In the genomic region with DNA sequence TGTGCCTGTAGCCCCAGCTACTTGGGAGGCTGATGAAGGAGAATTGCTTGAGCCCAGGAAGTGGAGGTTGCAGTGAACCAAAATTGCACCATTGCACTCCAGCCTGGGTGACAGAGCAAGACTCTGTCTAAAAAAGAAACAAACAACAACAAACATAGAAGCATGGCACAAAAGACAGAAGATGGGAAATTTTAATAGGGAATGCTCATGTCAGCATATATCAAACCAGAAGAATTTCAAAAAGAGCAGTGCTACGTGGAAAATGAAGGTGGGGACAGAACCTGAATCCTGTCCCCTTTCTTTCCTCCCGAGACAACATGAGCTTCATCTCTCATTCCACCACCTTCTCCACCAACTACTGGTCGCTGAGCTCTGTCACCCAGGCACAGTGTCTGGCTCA, we compare ENCODE assay signal across 7 cellular contexts.
"Had no signal": no experiment of that assay in that cellular context is flagged by ENCODE, and none has a peak within 500 bp of the region (broad histone marks: within the 10 kb centered on the region; RNA-seq: fewer than 3 reads in every experiment).

No MANE protein-coding gene starts in this region.

- FAIRE-seq: G401.6, GM12891, GM12892, GM18507, GM19239 had no signal

- DNase-seq: GDM1, GF-D8 had no signal
